Comparison of ENCODE assay signal across 18 cellular contexts in genomic region chr9:114914139-114914538, GRCh38. TPM values are rescaled to one million over a fixed set of nuclear protein-coding genes. Genes with fewer than 3 reads are reported as not detected.
DNase-seq lines count a peak whose midpoint lies in the region; ATAC-seq and TF ChIP-seq lines count a peak whose summit lies in the region.
"Had no signal": no experiment of that assay in that cellular context is flagged by ENCODE, and none has a peak within 500 bp of the region (broad histone marks: within the 10 kb centered on the region; RNA-seq: fewer than 3 reads in every experiment).

No MANE protein-coding gene starts in this region.

- TF ChIP-seq CTCF in choroid plexus epithelial cell (conservative IDR thresholded peaks at IDR 0.05; ENCODE audit: low read depth, low read length) (peak; percentile 56), retinal pigment epithelial cell (conservative IDR thresholded peaks at IDR 0.05; ENCODE audit: low read depth, low read length) (peak; percentile 23)

- H3K4me3 ChIP-seq in choroid plexus epithelial cell (ENCODE audit: low read depth, low read length) (no peak overlapping the region), retinal pigment epithelial cell (ENCODE audit: low read length) (no peak overlapping the region)
- H3K4me3 ChIP-seq: gastroesophageal sphincter had no signal

- no peaks in the 10 kb centered on the region for H3K27me3 Mint-ChIP-seq in activated naive CD4-positive, alpha-beta T cell treated with anti-CD3 and anti-CD28 coated beads, Interleukin-2, amount 50 U/mL, for 24 hours
- H3K27me3 Mint-ChIP-seq: stimulated activated naive CD8-positive, alpha-beta T cell treated with anti-CD3 and anti-CD28 coated beads, Interleukin-15, Interleukin-2, amounts not matched to agents 100 ng/mL and 50 ng/mL, for 24 hours had no signal

- ATAC-seq in activated naive CD4-positive, alpha-beta T cell treated with anti-CD3 and anti-CD28 coated beads, Interleukin-2, amount 50 U/mL, for 72 hours, result no peak
- no peak for ATAC-seq in HG03432 (IDR thresholded peaks at IDR 0.05; ENCODE audit: unreplicated experiment)
- ATAC-seq: gastroesophageal sphincter, left lobe of liver had no signal

- peaks cover 43% of the 10 kb centered on the region for H3K36me3 Mint-ChIP-seq in activated naive CD4-positive, alpha-beta T cell treated with anti-CD3 and anti-CD28 coated beads, Interleukin-2, amount 50 U/mL, for 24 hours
- H3K36me3 Mint-ChIP-seq in activated naive CD4-positive, alpha-beta T cell treated with anti-CD3 and anti-CD28 coated beads, Interleukin-2, amount 50 U/mL, for 72 hours, result peaks cover 40 to 85% of the 10 kb centered on the region in 2 donors

- peaks cover 84% of the 10 kb centered on the region for H3K4me1 Mint-ChIP-seq in activated naive CD4-positive, alpha-beta T cell treated with anti-CD3 and anti-CD28 coated beads, Interleukin-2, amount 50 U/mL, for 24 hours

- H3K4me3 Mint-ChIP-seq in activated naive CD4-positive, alpha-beta T cell treated with anti-CD3 and anti-CD28 coated beads, Interleukin-2, amount 50 U/mL, for 24 hours, result no peak overlapping the region
- H3K4me3 Mint-ChIP-seq: stimulated activated naive CD8-positive, alpha-beta T cell treated with anti-CD3 and anti-CD28 coated beads, Interleukin-15, Interleukin-2, amounts not matched to agents 100 ng/mL and 50 ng/mL, for 24 hours had no signal

- DNase-seq in activated naive CD4-positive, alpha-beta T cell treated with anti-CD3 and anti-CD28 coated beads, Interleukin-2, amount 50 U/mL, for 72 hours (ENCODE audit: low spot score in 2 of 2), result no peak
- DNase-seq in OCI-M1 (lab: John Stamatoyannopoulos, UW) (peak; percentile 3), choroid plexus epithelial cell (ENCODE audit: low read depth) (peak; percentile 39), retinal pigment epithelial cell (ENCODE audit: low read depth) (no peak), NCI-H748 treated with DMSO at 0.1 percent for 48 hours (lab: John Stamatoyannopoulos, UW) (no peak), SHP77 (lab: John Stamatoyannopoulos, UW) (no peak)
- DNase-seq: activated T-cell treated with anti-CD3 and anti-CD28 coated beads, Interleukin-2, amount 50 U/mL, for 1 hour; central memory CD4-positive, alpha-beta T cell; NCI-H1092 treated with DMSO at 0.1 percent for 48 hours; NCI-H82; nucleus accumbens; stimulated activated CD4-positive, alpha-beta T cell treated with anti-CD3 and anti-CD28 coated beads, Interleukin-2, amount 100 ng/mL, for 24 hours; T1000 had no signal

- H3K27ac Mint-ChIP-seq in activated naive CD4-positive, alpha-beta T cell treated with anti-CD3 and anti-CD28 coated beads, Interleukin-2, amount 50 U/mL, for 24 hours, result peak overlapping the region; percentile 36
- H3K27ac Mint-ChIP-seq in activated naive CD4-positive, alpha-beta T cell treated with anti-CD3 and anti-CD28 coated beads, Interleukin-2, amount 50 U/mL, for 72 hours, result peak overlapping the region in 1 of 2 donors; percentile 7
- H3K27ac Mint-ChIP-seq: stimulated activated naive CD8-positive, alpha-beta T cell treated with anti-CD3 and anti-CD28 coated beads, Interleukin-15, Interleukin-2, amounts not matched to agents 100 ng/mL and 50 ng/mL, for 24 hours had no signal

- no peaks in the 10 kb centered on the region for H3K9me3 Mint-ChIP-seq in activated naive CD4-positive, alpha-beta T cell treated with anti-CD3 and anti-CD28 coated beads, Interleukin-2, amount 50 U/mL, for 24 hours
- no peaks in the 10 kb centered on the region for H3K9me3 Mint-ChIP-seq in activated naive CD4-positive, alpha-beta T cell treated with anti-CD3 and anti-CD28 coated beads, Interleukin-2, amount 50 U/mL, for 72 hours
- H3K9me3 Mint-ChIP-seq: stimulated activated naive CD8-positive, alpha-beta T cell treated with anti-CD3 and anti-CD28 coated beads, Interleukin-15, Interleukin-2, amounts not matched to agents 100 ng/mL and 50 ng/mL, for 24 hours had no signal

RNA-seq across cellular contexts. Expression of gene TNFSF8, which starts 16.3 kb away (rescaled TPM):
- total RNA-seq in activated naive CD4-positive, alpha-beta T cell treated with anti-CD3 and anti-CD28 coated beads, Interleukin-2, amount 50 U/mL, for 72 hours, result 10 to 100 TPM; 11.0 to 26.9 TPM

Comparison
In these comparisons a context has a peak if more than half of its experiments do, and no peak if none do; other contexts are left out.
1. DNase-seq: peak in OCI-M1 (single experiment) and choroid plexus epithelial cell (single experiment); none in activated naive CD4-positive, alpha-beta T cell treated with anti-CD3 and anti-CD28 coated beads, Interleukin-2, amount 50 U/mL, for 72 hours (0 of 2), retinal pigment epithelial cell (single experiment), NCI-H748 treated with DMSO at 0.1 percent for 48 hours (single experiment) and SHP77 (0 of 2).